ENCODE assay signal across 19 cellular contexts in genomic region chr20:44963325-44964215, GRCh38. TPM values are rescaled to one million over a fixed set of nuclear protein-coding genes. Genes with fewer than 3 reads are reported as not detected.
DNase-seq lines count a peak whose midpoint lies in the region; ATAC-seq, FAIRE-seq and TF ChIP-seq lines count a peak whose summit lies in the region.
"Had no signal": no experiment of that assay in that cellular context is flagged by ENCODE, and none has a peak within 500 bp of the region (broad histone marks: within the 10 kb centered on the region; RNA-seq: fewer than 3 reads in every experiment).

No MANE protein-coding gene starts in this region.

- TF ChIP-seq POLR2A in GM12891 (IDR thresholded peaks at IDR 0.05; ENCODE audit: low read depth, low read length): no peak

- H3K4me1 ChIP-seq in Karpas-422 (ENCODE audit: low read length): peaks cover 65% of the 10 kb centered on the region
- peaks cover 24% of the 10 kb centered on the region for H3K4me1 ChIP-seq in MM.1S (ENCODE audit: low read length)

- TF ChIP-seq CTCF in activated CD8-positive, alpha-beta T cell treated with anti-CD3 and anti-CD28 coated beads for 36 hours (IDR thresholded peaks at IDR 0.05): no peak
- no peak for TF ChIP-seq CTCF in natural killer cell (IDR thresholded peaks at IDR 0.05)
- no peak for TF ChIP-seq CTCF in MM.1S (IDR thresholded peaks at IDR 0.05; ENCODE audit: low read length)

- H3K36me3 ChIP-seq in Karpas-422 (ENCODE audit: insufficient read depth, low read length) (no peaks in the 10 kb centered on the region), MM.1S (replicated peaks; ENCODE audit: insufficient read depth, low read length) (no peaks in the 10 kb centered on the region)
- H3K36me3 ChIP-seq: left ventricle myocardium inferior, thyroid gland had no signal

- peak overlapping the region; percentile 71 for H3K27ac ChIP-seq in Karpas-422 (ENCODE audit: low read length)
- no peak overlapping the region for H3K27ac ChIP-seq in MM.1S (ENCODE audit: low read length)
- H3K27ac ChIP-seq: BLaER1, left ventricle myocardium inferior, thyroid gland, WERI-Rb-1 had no signal

- peaks cover 56% of the 10 kb centered on the region for H3K4me1 Mint-ChIP-seq in activated CD8-positive, alpha-beta T cell treated with anti-CD3 and anti-CD28 coated beads for 36 hours (ENCODE audit: low read depth)
- peaks cover 52 to 57% of the 10 kb centered on the region in 2 donors for H3K4me1 Mint-ChIP-seq in natural killer cell

- no peak overlapping the region for H2AFZ ChIP-seq in Karpas-422 (ENCODE audit: low read length)
- no peak overlapping the region for H2AFZ ChIP-seq in MM.1S (ENCODE audit: low read length)

- intact Hi-C loops in activated CD8-positive, alpha-beta T cell treated with anti-CD3 and anti-CD28 coated beads for 36 hours (cut with micrococcal nuclease): loop anchor here (5.0 kb wide), 1 partner anchor 76 kb away; the partner anchor contains the start of gene YWHAB
- intact Hi-C loops in natural killer cell (cut with micrococcal nuclease): no loop called here

- H3K27me3 Mint-ChIP-seq in activated CD8-positive, alpha-beta T cell treated with anti-CD3 and anti-CD28 coated beads for 36 hours: no peaks in the 10 kb centered on the region
- no peaks in the 10 kb centered on the region for H3K27me3 Mint-ChIP-seq in natural killer cell (ENCODE audit: low read depth in 2 of 2)

- peak overlapping the region; percentile 71 for H3K27ac Mint-ChIP-seq in activated CD8-positive, alpha-beta T cell treated with anti-CD3 and anti-CD28 coated beads for 36 hours
- no peak overlapping the region for H3K27ac Mint-ChIP-seq in natural killer cell

- POLR2A ChIA-PET in activated CD8-positive, alpha-beta T cell treated with anti-CD3 and anti-CD28 coated beads for 36 hours (lab: Charles Lee): interaction anchor here (1.5 to 2.1 kb wide), 2 partner anchors 9 to 27 kb away, joined by 6 to 7 read pairs; no protein-coding TSS in a partner anchor

- H3K27me3 ChIP-seq in Karpas-422 (ENCODE audit: low read length): no peaks in the 10 kb centered on the region
- H3K27me3 ChIP-seq in MM.1S (replicated peaks; ENCODE audit: insufficient read depth, low read length): no peaks in the 10 kb centered on the region
- H3K27me3 ChIP-seq: BLaER1, thyroid gland had no signal

- no peaks in the 10 kb centered on the region for H3K9me2 ChIP-seq in Karpas-422 (replicated peaks; ENCODE audit: insufficient read depth, low read length)
- no peaks in the 10 kb centered on the region for H3K9me2 ChIP-seq in MM.1S (replicated peaks; ENCODE audit: insufficient read depth, low read length)

- no peak for ATAC-seq in activated CD8-positive, alpha-beta T cell treated with anti-CD3 and anti-CD28 coated beads for 36 hours
- ATAC-seq in natural killer cell: no peak
- ATAC-seq in GM19397 (IDR thresholded peaks at IDR 0.05; ENCODE audit: unreplicated experiment): no peak
- ATAC-seq: esophagus mucosa had no signal

- H3K79me2 ChIP-seq in Karpas-422 (ENCODE audit: low read length) (peaks cover 39% of the 10 kb centered on the region), MM.1S (ENCODE audit: low read length) (peaks cover 44% of the 10 kb centered on the region)

- peaks cover 2% of the 10 kb centered on the region for H3K9me3 Mint-ChIP-seq in activated CD8-positive, alpha-beta T cell treated with anti-CD3 and anti-CD28 coated beads for 36 hours
- H3K9me3 Mint-ChIP-seq in natural killer cell: no peaks in the 10 kb centered on the region

- H3F3A ChIP-seq in MM.1S (ENCODE audit: insufficient read depth, low read length): peaks cover 21% of the 10 kb centered on the region

- DNase-seq in GM12891 (ENCODE audit: insufficient read length, low spot score) (no peak), Karpas-422 (peak; percentile 74), natural killer cell (no peak), urothelium cell line (ENCODE audit: low spot score) (no peak), MM.1S (no peak)
- peak; percentile 50 for DNase-seq in activated CD8-positive, alpha-beta T cell treated with anti-CD3 and anti-CD28 coated beads for 36 hours
- DNase-seq: activated CD8-positive, alpha-beta memory T cell treated with anti-CD3 and anti-CD28 coated beads, Interleukin-2, amount 50 U/mL, for 48 hours; GOT3; left ventricle myocardium inferior; NCI-H2081 treated with DMSO at 0.1 percent for 48 hours; NCI-H524 treated with DMSO at 0.1 percent for 48 hours; posterior cingulate gyrus; thyroid gland; WERI-Rb-1 had no signal

- H4K20me1 ChIP-seq in Karpas-422 (ENCODE audit: insufficient read depth, low read depth, low read length) (0 out of 2 replicates have a peak, but pooled peaks cover under 1% of the 10 kb centered on the region), MM.1S (ENCODE audit: insufficient read depth, low read length) (no peaks in the 10 kb centered on the region)

- CTCF ChIA-PET in activated CD8-positive, alpha-beta T cell treated with anti-CD3 and anti-CD28 coated beads for 36 hours (lab: Charles Lee): interaction anchor here (0.7 to 1.2 kb wide), 4 partner anchors 15 to 132 kb away, joined by 3 to 5 read pairs (median 4); no protein-coding TSS in a partner anchor

- H3K9ac ChIP-seq in Karpas-422 (ENCODE audit: low read length): peak overlapping the region; percentile 20; the same call in 1 of the 2 replicates
- no peak overlapping the region for H3K9ac ChIP-seq in MM.1S (ENCODE audit: low read length)
- H3K9ac ChIP-seq: BLaER1 had no signal

- 0 out of 2 replicates have a peak overlapping the region, but pooled peaks have one; percentile 11 for H3K4me3 ChIP-seq in Karpas-422 (ENCODE audit: low read length)
- H3K4me3 ChIP-seq in MM.1S (ENCODE audit: low read length): no peak overlapping the region
- H3K4me3 ChIP-seq: BLaER1, left ventricle myocardium inferior, smooth muscle cell, thyroid gland had no signal

- H3K9me3 ChIP-seq in Karpas-422 (ENCODE audit: low read length) (no peaks in the 10 kb centered on the region), MM.1S (replicated peaks; ENCODE audit: insufficient read depth, low read length) (no peaks in the 10 kb centered on the region)
- H3K9me3 ChIP-seq: BLaER1, left ventricle myocardium inferior, thyroid gland had no signal

- FAIRE-seq in GM12891 (lab: Jason Lieb, UNC) (no peak), urothelium cell line (lab: Jason Lieb, UNC) (no peak)
- FAIRE-seq: RCC 7860 had no signal

- H3K36me3 Mint-ChIP-seq in activated CD8-positive, alpha-beta T cell treated with anti-CD3 and anti-CD28 coated beads for 36 hours (ENCODE audit: low read depth): peaks cover 35% of the 10 kb centered on the region
- H3K36me3 Mint-ChIP-seq in natural killer cell: no peaks in the 10 kb centered on the region

- H3K4me2 ChIP-seq in Karpas-422 (ENCODE audit: low read depth, low read length, poor library complexity, severe bottlenecking) (peak overlapping the region; percentile 87), MM.1S (ENCODE audit: low read depth, low read length) (no peak overlapping the region)
- H3K4me2 ChIP-seq: BLaER1, smooth muscle cell had no signal

- peak overlapping the region; percentile 18 for H3K4me3 Mint-ChIP-seq in activated CD8-positive, alpha-beta T cell treated with anti-CD3 and anti-CD28 coated beads for 36 hours
- peak overlapping the region; percentile 25 for H3K4me3 Mint-ChIP-seq in natural killer cell

TF ChIP-seq in GM12891, 5 proteins besides CTCF, POLR2A, EP300 and RAD21:
- TF ChIP-seq POU2F2 (IDR thresholded peaks at IDR 0.05; ENCODE audit: low read depth, low read length) (peak; percentile 78), TAF1 (IDR thresholded peaks at IDR 0.05; ENCODE audit: low read depth, low read length) (no peak), SPI1 (IDR thresholded peaks at IDR 0.05; ENCODE audit: low read depth, low read length) (no peak), POLR2AphosphoS5 (IDR thresholded peaks at IDR 0.05; ENCODE audit: low read depth, low read length) (no peak)
TF ChIP-seq in GM12891: peak in this region for 1.

RNA-seq across cellular contexts. Expression of gene STK4, which starts 2.7 kb away (rescaled TPM):
- polyA plus RNA-seq in GM12891 (2012; ENCODE audit: low read depth, missing spikeins): 27.8 TPM
- 60.8 and 89.0 TPM in 2 replicates for total RNA-seq in Karpas-422 (2014; rRNA removed; shearing (Covaris generic); ENCODE audit: low replicate concordance)
- 100 to 1,000 TPM; 154 to 165 TPM for total RNA-seq in activated CD8-positive, alpha-beta T cell treated with anti-CD3 and anti-CD28 coated beads for 36 hours
- total RNA-seq in natural killer cell: 100 to 1,000 TPM; 351 to 394 (median 366) TPM

RNA-seq across cellular contexts. Expression of gene TOMM34, which starts 3.4 kb away (rescaled TPM):
- polyA plus RNA-seq in GM12891 (2012; ENCODE audit: low read depth, missing spikeins): 26.6 TPM
- total RNA-seq in Karpas-422 (2014; rRNA removed; shearing (Covaris generic); ENCODE audit: low replicate concordance): 29.4 and 42.7 TPM in 2 replicates
- total RNA-seq in activated CD8-positive, alpha-beta T cell treated with anti-CD3 and anti-CD28 coated beads for 36 hours: 10 to 100 TPM; 60.5 to 62.4 TPM
- total RNA-seq in natural killer cell: 1 to 10 TPM; 8.5 to 9.2 (median 8.8) TPM

RNA-seq across cellular contexts. Expression of gene PABPC1L, which starts 53.7 kb away (rescaled TPM):
- polyA plus RNA-seq in GM12891 (2012; ENCODE audit: low read depth, missing spikeins): 38.3 TPM
- total RNA-seq in Karpas-422 (2014; rRNA removed; shearing (Covaris generic); ENCODE audit: low replicate concordance): 68.3 and 81.0 TPM in 2 replicates
- 10 to 100 TPM; 88.4 to 93.8 TPM for total RNA-seq in activated CD8-positive, alpha-beta T cell treated with anti-CD3 and anti-CD28 coated beads for 36 hours
- 10 to 100 TPM; 31.7 to 64.9 (median 48.1) TPM for total RNA-seq in natural killer cell

Comparison
In these comparisons a context has a peak if more than half of its experiments do, and no peak if none do; other contexts are left out.
1. DNase-seq: peak in Karpas-422 (single experiment) and activated CD8-positive, alpha-beta T cell treated with anti-CD3 and anti-CD28 coated beads for 36 hours (single experiment); none in GM12891 (single experiment), natural killer cell (single experiment), urothelium cell line (single experiment) and MM.1S (single experiment).